In the genomic region with DNA sequence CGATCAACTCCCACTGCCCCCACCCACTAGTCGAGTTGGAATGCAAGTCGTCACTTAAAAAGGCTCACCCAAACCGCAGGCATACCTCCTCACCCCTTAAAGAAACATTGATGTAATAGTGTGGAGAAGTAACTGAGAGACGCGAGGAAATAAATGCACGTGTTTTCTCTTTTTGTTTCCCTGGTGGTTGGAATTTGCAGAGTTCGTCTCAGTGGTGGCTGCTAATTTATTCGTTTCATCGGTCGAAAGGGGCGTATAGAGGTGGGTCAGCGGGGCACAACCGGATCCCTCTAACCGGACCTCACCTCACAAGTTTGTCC, we compare ENCODE assay signal across 8 cellular contexts. TPM values are rescaled to one million over a fixed set of nuclear protein-coding genes. Genes with fewer than 3 reads are reported as not detected.
DNase-seq lines count a peak whose midpoint lies in the region; TF ChIP-seq lines count a peak whose summit lies in the region.
"Had no signal": no experiment of that assay in that cellular context is flagged by ENCODE, and none has a peak within 500 bp of the region (broad histone marks: within the 10 kb centered on the region; RNA-seq: fewer than 3 reads in every experiment).

No MANE protein-coding gene starts in this region.

- CTCF ChIA-PET in GM10248 (lab: Yijun Ruan, JAX), result no interaction called here

- intact Hi-C loops in adrenal gland (cut with DNase I) (loop anchor here in 1 of 2 donors (10.0 kb wide), 1 partner anchor 209 kb away; no protein-coding TSS in a partner anchor), stomach (cut with DNase I; ENCODE audit: low total_unique reads) (no loop called here)

- POLR2A ChIA-PET in GM10248 (lab: Yijun Ruan, JAX), result no interaction called here

- H3K9me3 ChIP-seq in adrenal gland (replicated peaks in 1 of 3) (no peaks in the 10 kb centered on the region), stomach (no peaks in the 10 kb centered on the region)

- H3K27me3 ChIP-seq in H7 (ENCODE audit: control insufficient read depth, insufficient read depth, low read length) (peaks cover 67% of the 10 kb centered on the region), adrenal gland (peaks cover 46% of the 10 kb centered on the region), stomach (peaks cover 0 to 77% (median 43%) of the 10 kb centered on the region in 3 donors)

- H3K4me3 Mint-ChIP-seq in immature natural killer cell, result peak overlapping the region in 4 of 5 donors; percentile 24 to 49 (median 36)

- peaks cover 0 to 9% (median 4%) of the 10 kb centered on the region in 3 donors for H3K36me3 Mint-ChIP-seq in immature natural killer cell

- TF ChIP-seq POLR2A in adrenal gland (IDR thresholded peaks at IDR 0.05) (no peak), stomach (IDR thresholded peaks at IDR 0.05) (no peak)

- no peak overlapping the region for H3K27ac ChIP-seq in adrenal gland
- H3K27ac ChIP-seq in stomach, result peak overlapping the region in 3 of 5 donors; percentile 16 to 43 (median 42)

- DNase-seq in H7 (no peak), adrenal gland (no peak), immature natural killer cell (no peak), stomach (no peak), NCI-H446 (lab: John Stamatoyannopoulos, UW) (no peak), GM10248 (ENCODE audit: extremely low spot score) (no peak), foreskin melanocyte (no peak)

- no peak overlapping the region for H3K27ac Mint-ChIP-seq in immature natural killer cell
- H3K27ac Mint-ChIP-seq: activated naive CD4-positive, alpha-beta T cell treated with anti-CD3 and anti-CD28 coated beads, Interleukin-2, amount 50 U/mL, for 72 hours had no signal

- peaks cover 13 to 33% (median 28%) of the 10 kb centered on the region in 3 donors for H3K27me3 Mint-ChIP-seq in immature natural killer cell (ENCODE audit: low read depth in 3 of 3)

- H3K36me3 ChIP-seq in H7 (replicated peaks; ENCODE audit: control insufficient read depth, insufficient read depth, low read length), result no peaks in the 10 kb centered on the region
- H3K36me3 ChIP-seq in adrenal gland (replicated peaks in 1 of 2), result no peaks in the 10 kb centered on the region
- H3K36me3 ChIP-seq in stomach, result no peaks in the 10 kb centered on the region

- H3K4me1 Mint-ChIP-seq in immature natural killer cell, result peaks cover 9 to 17% of the 10 kb centered on the region in 2 donors

- 0 to 1% (median 1%) methylated on average over 15 of the region's 15 CpGs for WGBS in adrenal gland, 4 donors
- WGBS in stomach, 5 donors, result 1 to 6% (median 2%) methylated on average over 14 to 15 of the region's 15 CpGs

- TF ChIP-seq EP300 in stomach (IDR thresholded peaks at IDR 0.05), result no peak

- H3K4me1 ChIP-seq in adrenal gland (replicated peaks in 1 of 2) (peaks cover 15 to 21% of the 10 kb centered on the region in 2 donors), stomach (peaks cover 14 to 45% (median 35%) of the 10 kb centered on the region in 4 donors)

- peak in 4 of 6 experiments; percentile 7 to 31 (median 18) for TF ChIP-seq CTCF in adrenal gland (IDR thresholded peaks at IDR 0.05)
- TF ChIP-seq CTCF in stomach (IDR thresholded peaks at IDR 0.05), result peak in 1 of 7 experiments; percentile 14
- TF ChIP-seq CTCF in GM10248 (IDR thresholded peaks at IDR 0.05; ENCODE audit: control extremely low read depth, extremely low read depth, low read depth, missing control alignments), result no peak

- peak overlapping the region; percentile 52 for H3K4me3 ChIP-seq in H7 (ENCODE audit: insufficient read depth, low read depth, low read length)
- H3K4me3 ChIP-seq in adrenal gland, result peak overlapping the region in 1 of 4 donors; percentile 54
- H3K4me3 ChIP-seq in stomach, result peak overlapping the region; percentile 48 to 59 (median 50)

- H3K9me3 Mint-ChIP-seq in immature natural killer cell, result peaks cover 1 to 31% (median 12%) of the 10 kb centered on the region in 6 donors
- H3K9me3 Mint-ChIP-seq: activated naive CD4-positive, alpha-beta T cell treated with anti-CD3 and anti-CD28 coated beads, Interleukin-2, amount 50 U/mL, for 72 hours had no signal

RNA-seq across cellular contexts. Expression of a gene that starts 5.1 kb away (rescaled TPM):
- 2.5 and 4.3 TPM in 2 replicates for total RNA-seq in H7 (2014; rRNA removed; shearing (Covaris generic))
- 1 to 10 TPM in 7 of 8 donors, under 1 TPM in 1; 0.36 to 7.5 (median 2.5) TPM for total RNA-seq in adrenal gland
- 1 to 10 TPM in 1 of 3 donors, under 1 TPM in 2; 0.88 to 1.4 (median 0.98) TPM for polyA plus RNA-seq in adrenal gland
- not detected for polyA plus RNA-seq in immature natural killer cell
- 1 to 10 TPM in 2 of 5 donors, under 1 TPM in 2, not detected in 1; under 0.01 to 7.9 (median 2.0) TPM for total RNA-seq in stomach
- polyA plus RNA-seq in stomach, result 1 to 10 TPM in 1 of 3 donors, under 1 TPM in 2; 0.35 to 1.6 (median 0.76) TPM
- total RNA-seq: activated naive CD4-positive, alpha-beta T cell treated with anti-CD3 and anti-CD28 coated beads, Interleukin-2, amount 50 U/mL, for 72 hours had no signal

Comparison
In these comparisons a context has a peak if more than half of its experiments do, and no peak if none do; other contexts are left out.
1. H3K27ac ChIP-seq: peak in stomach (3 of 5); none in adrenal gland (0 of 5).